Comparison of ENCODE assay signal across 14 cellular contexts in the genomic region with DNA sequence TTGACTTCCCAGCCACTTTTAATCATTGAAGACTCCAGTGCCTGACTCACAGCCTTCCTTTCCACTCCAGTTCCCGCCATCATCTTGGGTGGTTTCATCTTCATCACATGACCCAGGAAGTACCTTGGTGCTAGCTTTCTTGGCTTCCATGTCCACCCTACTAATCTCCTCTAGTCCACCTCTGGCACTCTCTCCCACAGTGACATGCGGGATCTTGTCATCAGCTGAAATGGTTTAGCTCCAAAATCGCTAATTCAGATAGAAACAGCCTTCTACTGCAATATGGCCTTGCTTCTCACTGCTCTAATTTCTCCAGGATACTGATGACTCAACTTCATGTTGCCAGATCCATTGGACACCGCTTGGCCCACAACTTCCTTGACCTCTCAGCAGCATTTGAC. TPM values are rescaled to one million over a fixed set of nuclear protein-coding genes. Genes with fewer than 3 reads are reported as not detected.
DNase-seq lines count a peak whose midpoint lies in the region; ATAC-seq, FAIRE-seq and TF ChIP-seq lines count a peak whose summit lies in the region.
"Had no signal": no experiment of that assay in that cellular context is flagged by ENCODE, and none has a peak within 500 bp of the region (broad histone marks: within the 10 kb centered on the region; RNA-seq: fewer than 3 reads in every experiment).

No MANE protein-coding gene starts in this region.

- peak; percentile 45 for DNase-seq in HCEC 1CT
- DNase-seq in SK-MEL-5 (ENCODE audit: low read depth, low spot score) = peak; percentile 71
- no peak for DNase-seq in pancreas
- no peak for DNase-seq in NAMALWA (ENCODE audit: low spot score)
- no peak for DNase-seq in prostate gland (ENCODE audit: low spot score)
- DNase-seq: activated CD4-positive, alpha-beta T cell treated with anti-CD3 and anti-CD28 coated beads for 36 hours; activated naive CD4-positive, alpha-beta T cell treated with anti-CD3 and anti-CD28 coated beads for 36 hours; Calu3; KBM-7; NCI-H446 treated with DMSO at 0.1 percent for 48 hours; nucleus accumbens had no signal

- in situ Hi-C loops in SK-MEL-5 (cut with HindIII; ENCODE audit: low pct_unique_long_range_greater_than_20kb, low sequenced_read_pairs) = no loop called here

- FAIRE-seq in pancreas (lab: Jason Lieb, UNC) = no peak

- intact Hi-C loops in pancreas (cut with DNase I) = no loop called here
- intact Hi-C loops in prostate gland (cut with DNase I) = no loop called here

- no peak for TF ChIP-seq POLR2A in prostate gland (IDR thresholded peaks at IDR 0.05)

- H3K36me3 ChIP-seq in pancreas (no peaks in the 10 kb centered on the region), prostate gland (no peaks in the 10 kb centered on the region)
- H3K36me3 ChIP-seq: suprapubic skin had no signal

- H3K9me3 ChIP-seq in pancreas (no peaks in the 10 kb centered on the region), prostate gland (no peaks in the 10 kb centered on the region)
- H3K9me3 ChIP-seq: suprapubic skin had no signal

- H3K4me3 ChIP-seq in pancreas (no peak overlapping the region), prostate gland (no peak overlapping the region)
- H3K4me3 ChIP-seq: suprapubic skin had no signal

- ATAC-seq in esophagus mucosa (peak; percentile 75), pancreas (peak; percentile 46 to 68 (median 52)), GM21786 (IDR thresholded peaks at IDR 0.05; ENCODE audit: unreplicated experiment) (no peak)
- ATAC-seq: activated CD4-positive, alpha-beta T cell treated with anti-CD3 and anti-CD28 coated beads for 36 hours had no signal

- H3K27ac ChIP-seq in pancreas (no peak overlapping the region), prostate gland (no peak overlapping the region)
- H3K27ac ChIP-seq: suprapubic skin had no signal

- H3K27me3 ChIP-seq in pancreas = no peaks in the 10 kb centered on the region
- H3K27me3 ChIP-seq in prostate gland (replicated peaks; ENCODE audit: insufficient read depth) = no peaks in the 10 kb centered on the region
- H3K27me3 ChIP-seq: suprapubic skin had no signal

- H3K4me1 ChIP-seq in pancreas (peaks cover 0 to 14% (median 11%) of the 10 kb centered on the region in 3 donors), prostate gland (replicated peaks) (no peaks in the 10 kb centered on the region)

- 93 to 94% methylated on average over 4 of the region's 4 CpGs for WGBS in pancreas, 2 donors
- WGBS in prostate gland = 96% methylated on average over 4 of the region's 4 CpGs

- no peak for TF ChIP-seq CTCF in pancreas (IDR thresholded peaks at IDR 0.05)
- no peak for TF ChIP-seq CTCF in prostate gland (IDR thresholded peaks at IDR 0.05)

RNA-seq across cellular contexts. Expression of a gene that starts 24.5 kb away (rescaled TPM):
- total RNA-seq in SK-MEL-5 (2014; rRNA removed; shearing (Covaris generic)) = 17.5 and 22.1 TPM in 2 replicates
- polyA plus RNA-seq in SK-MEL-5 (2015; cell fraction: cytosol; rRNA removed) = 18.7 and 23.0 TPM in 2 replicates
- 21.2 and 27.7 TPM in 2 replicates for polyA plus RNA-seq in SK-MEL-5 (2015; cell fraction: nucleus; rRNA removed)
- 26.5 TPM for total RNA-seq in esophagus mucosa
- total RNA-seq in pancreas = 10 to 100 TPM; 11.7 to 19.5 (median 14.9) TPM
- 10 to 100 TPM in 1 of 2 donors, 1 to 10 TPM in 1; 7.4 to 10.6 TPM for polyA plus RNA-seq in pancreas
- total RNA-seq in prostate gland = 10 to 100 TPM; 36.6 to 38.6 TPM

Comparison
In these comparisons a context has a peak if more than half of its experiments do, and no peak if none do; other contexts are left out.
1. DNase-seq: peak in HCEC 1CT (single experiment) and SK-MEL-5 (single experiment); none in pancreas (0 of 6), NAMALWA (single experiment) and prostate gland (single experiment).